ENCODE assay signal across 19 cellular contexts in genomic region chr9:26939934-26940711, GRCh38. TPM values are rescaled to one million over a fixed set of nuclear protein-coding genes. Genes with fewer than 3 reads are reported as not detected.
DNase-seq lines count a peak whose midpoint lies in the region; ATAC-seq, FAIRE-seq and TF ChIP-seq lines count a peak whose summit lies in the region.
"Had no signal": no experiment of that assay in that cellular context is flagged by ENCODE, and none has a peak within 500 bp of the region (broad histone marks: within the 10 kb centered on the region; RNA-seq: fewer than 3 reads in every experiment).

No MANE protein-coding gene starts in this region.

- H3K36me3 ChIP-seq in HepG2 (replicated peaks in 1 of 2; ENCODE audit: control insufficient read depth in 1 of 2, insufficient read depth in 2 of 2, low read length in 2 of 2) (no peaks in the 10 kb centered on the region; a peak in 1 of 5 replicates), right lobe of liver (no peaks in the 10 kb centered on the region)

- peaks cover 33% of the 10 kb centered on the region for H3K4me1 ChIP-seq in HepG2 (ENCODE audit: insufficient read depth, low read length)
- H3K4me1 ChIP-seq in right lobe of liver: peaks cover 0 to 21% (median 3%) of the 10 kb centered on the region in 4 donors

- CTCF ChIA-PET in HepG2 (lab: Yijun Ruan, JAX; ENCODE audit: low intra/inter-chr PET ratio, low total read pairs) (no interaction called here), T-cell (lab: Charles Lee) (no interaction called here)

- H3K27ac Mint-ChIP-seq in T-cell: peak overlapping the region; percentile 34 to 66
- H3K27ac Mint-ChIP-seq: dendritic cell treated with granulocyte-macrophage colony-stimulating factor and Interleukin-4, amounts not matched to agents 40 ng/mL and 50 ng/mL, for 4 days had no signal

- H3K79me2 ChIP-seq in HepG2 (ENCODE audit: insufficient read depth, low read length): peaks cover 85% of the 10 kb centered on the region

- no peak overlapping the region for H3K9ac ChIP-seq in HepG2 (ENCODE audit: insufficient read depth, low read depth, low read length)
- H3K9ac ChIP-seq: KMS-11 had no signal

- 93% methylated on average over 3 of the region's 3 CpGs for WGBS in HepG2 (ENCODE audit: low lambda C conversion rate)
- 76% methylated on average over 3 of the region's 3 CpGs for WGBS in right lobe of liver (ENCODE audit: insufficient coverage, low coverage, low lambda C conversion rate, missing lambda C conversion rate)

- no peak for ATAC-seq in HepG2
- no peak for ATAC-seq in right lobe of liver
- peak in 1 of 4 experiments; percentile 26 for ATAC-seq in T-cell (replicated peaks in 1 of 4)
- no peak for ATAC-seq in GM21360 (IDR thresholded peaks at IDR 0.05; ENCODE audit: unreplicated experiment)
- no peak for ATAC-seq in HG03139 (IDR thresholded peaks at IDR 0.05; ENCODE audit: unreplicated experiment)
- ATAC-seq: left ventricle myocardium superior, right cardiac atrium had no signal

- no peak for TF ChIP-seq POLR2A in HepG2 (IDR thresholded peaks at IDR 0.05; ENCODE audit: insufficient read depth in 1 of 2, low read depth in 2 of 2, low read length in 2 of 2)
- no peak for TF ChIP-seq POLR2A in right lobe of liver (IDR thresholded peaks at IDR 0.05)

- H3K4me3 Mint-ChIP-seq in T-cell: peak overlapping the region in 2 of 3 donors; percentile 17 to 27
- H3K4me3 Mint-ChIP-seq: dendritic cell treated with granulocyte-macrophage colony-stimulating factor and Interleukin-4, amounts not matched to agents 40 ng/mL and 50 ng/mL, for 4 days had no signal

- H4K20me1 ChIP-seq in HepG2 (ENCODE audit: insufficient read depth, low read length): no peaks in the 10 kb centered on the region

- H3K9me3 ChIP-seq in HepG2 (ENCODE audit: low read length) (no peaks in the 10 kb centered on the region), right lobe of liver (no peaks in the 10 kb centered on the region)

- BruUV-seq in HepG2 (replicated peaks; lab: Mats Ljungman, UMichigan): no TSS peak

- no peak overlapping the region for H3K4me2 ChIP-seq in HepG2 (ENCODE audit: low read depth, low read length)
- H3K4me2 ChIP-seq: KMS-11 had no signal

- in situ Hi-C loops in HepG2 (cut with HindIII; ENCODE audit: extremely low pct_ligation_motif_present, low pct_unique_long_range_greater_than_20kb): no loop called here

- intact Hi-C loops in HepG2 (cut with micrococcal nuclease; ENCODE audit: unreplicated experiment): no loop called here
- intact Hi-C loops in right lobe of liver (cut with DNase I): loop anchor here in 1 of 2 donors (10.0 kb wide), 1 partner anchor 45 kb away; the partner anchor contains the start of gene CAAP1

- H2AFZ ChIP-seq in HepG2 (ENCODE audit: low read length): no peak overlapping the region

- TF ChIP-seq CTCF in HepG2 (CRISPR knock-in tag; IDR thresholded peaks at IDR 0.05) (no peak), right lobe of liver (IDR thresholded peaks at IDR 0.05) (no peak)

- no peaks in the 10 kb centered on the region for H3K27me3 Mint-ChIP-seq in T-cell
- H3K27me3 Mint-ChIP-seq: dendritic cell treated with granulocyte-macrophage colony-stimulating factor and Interleukin-4, amounts not matched to agents 40 ng/mL and 50 ng/mL, for 4 days had no signal

- TF ChIP-seq RAD21 in HepG2 (CRISPR knock-in tag; IDR thresholded peaks at IDR 0.05): no peak

- H3K4me3 ChIP-seq in HepG2 (replicated peaks in 1 of 3; ENCODE audit: insufficient read depth in 1 of 3, low read depth in 2 of 3, low read length in 3 of 3) (no peak overlapping the region), right lobe of liver (no peak overlapping the region)

- H3K27ac ChIP-seq in HepG2 (ENCODE audit: extremely low read length, insufficient read depth, low read length): no peak overlapping the region
- no peak overlapping the region for H3K27ac ChIP-seq in right lobe of liver
- H3K27ac ChIP-seq: epithelial cell of prostate, HL-60, KMS-11 had no signal

- H3K4me1 Mint-ChIP-seq in T-cell: peaks cover 82 to 86% (median 84%) of the 10 kb centered on the region in 3 donors

- DNase-seq in HepG2 (ENCODE audit: low spot score): no peak
- DNase-seq in right lobe of liver: no peak
- no peak for DNase-seq in T-cell
- DNase-seq in fibroblast of peridontal ligament (ENCODE audit: extremely low read depth): peak; percentile 27
- DNase-seq in central memory CD4-positive, alpha-beta T cell: no peak
- DNase-seq in cerebellar cortex (ENCODE audit: low spot score): no peak
- DNase-seq: activated CD4-positive, alpha-beta T cell treated with anti-CD3 and anti-CD28 coated beads for 4 hours; Calu3; left ventricle myocardium superior; NCI-H526 treated with DMSO at 0.1 percent for 48 hours; occipital lobe; right cardiac atrium; T1000 had no signal

- peaks cover 6 to 9% (median 7%) of the 10 kb centered on the region in 3 donors for H3K9me3 Mint-ChIP-seq in T-cell
- H3K9me3 Mint-ChIP-seq: dendritic cell treated with granulocyte-macrophage colony-stimulating factor and Interleukin-4, amounts not matched to agents 40 ng/mL and 50 ng/mL, for 4 days had no signal

- POLR2A ChIA-PET in HepG2 (lab: Yijun Ruan, JAX) (no interaction called here), T-cell (lab: Charles Lee) (no interaction called here)

- FAIRE-seq in HepG2 (lab: Jason Lieb, UNC): no peak

- no peak for TF ChIP-seq EP300 in HepG2 (IDR thresholded peaks at IDR 0.05; ENCODE audit: low read depth in 2 of 2, low read length in 2 of 2)
- no peak for TF ChIP-seq EP300 in HepG2 (CRISPR knock-in tag; IDR thresholded peaks at IDR 0.05; ENCODE audit: borderline replicate concordance)

- H3K27me3 ChIP-seq in HepG2 (ENCODE audit: control insufficient read depth in 1 of 2, insufficient read depth in 2 of 2, low read length in 2 of 2) (no peaks in the 10 kb centered on the region), right lobe of liver (no peaks in the 10 kb centered on the region)

- peaks cover 32% of the 10 kb centered on the region for H3K36me3 Mint-ChIP-seq in T-cell

RNA-seq across cellular contexts. Expression of gene PLAA, which starts 6.9 kb away (rescaled TPM):
- total RNA-seq in HepG2 (2016; rRNA removed; fragmentation: Illumina TruSeq; extraction: Trizol) (22.9 and 25.2 TPM in 2 replicates), right lobe of liver (10 to 100 TPM; 10.7 to 26.1 (median 16.8) TPM), T-cell (10 to 100 TPM; 19.9 to 29.9 (median 23.7) TPM)
- total RNA-seq in HepG2 (2016; cell fraction: cytosol; rRNA removed; fragmentation: Illumina TruSeq; extraction: Trizol; ENCODE audit: low read depth): 7.1 and 7.5 TPM in 2 replicates
- total RNA-seq in HepG2 (2016; cell fraction: insoluble cytoplasmic fraction; rRNA removed; fragmentation: Illumina TruSeq; extraction: Trizol): 22.9 and 28.5 TPM in 2 replicates
- total RNA-seq in HepG2 (2016; cell fraction: membrane; rRNA removed; fragmentation: Illumina TruSeq; extraction: Trizol): 10.3 and 15.0 TPM in 2 replicates
- total RNA-seq in HepG2 (2016; cell fraction: nucleus; rRNA removed; fragmentation: Illumina TruSeq; extraction: Trizol): 16.3 and 26.5 TPM in 2 replicates
- 5.4 and 5.8 TPM in 2 replicates for polyA plus RNA-seq in HepG2 (2011; rRNA removed)
- polyA plus RNA-seq in HepG2 (2011; cell fraction: cytosol; rRNA removed): 3.4 and 5.1 TPM in 2 replicates
- polyA plus RNA-seq in HepG2 (2011; cell fraction: nucleus; rRNA removed): 5.6 and 6.9 TPM in 2 replicates
- polyA plus RNA-seq in HepG2 (2012): 14.1 and 15.6 TPM in 2 replicates
- polyA plus RNA-seq in HepG2 (2016; cell fraction: cytosol; fragmentation: Illumina TruSeq; extraction: Trizol; ENCODE audit: low read depth): 2.0 and 3.2 TPM in 2 replicates
- 20.3 and 21.6 TPM in 2 replicates for polyA plus RNA-seq in HepG2 (2016; cell fraction: insoluble cytoplasmic fraction; fragmentation: Illumina TruSeq; extraction: Trizol; ENCODE audit: low read depth)
- polyA plus RNA-seq in HepG2 (2016; cell fraction: membrane; fragmentation: Illumina TruSeq; extraction: Trizol; ENCODE audit: low read depth): 3.5 and 5.1 TPM in 2 replicates
- 12.2 and 14.5 TPM in 2 replicates for polyA plus RNA-seq in HepG2 (2016; cell fraction: nucleus; fragmentation: Illumina TruSeq; extraction: Trizol; ENCODE audit: insufficient read depth, low read depth)
- 6.9 and 17.7 TPM in 2 replicates for polyA minus RNA-seq in HepG2 (2011; rRNA and poly(A)+ RNA removed; ENCODE audit: low replicate concordance)
- polyA minus RNA-seq in HepG2 (2011; cell fraction: cytosol; rRNA and poly(A)+ RNA removed): 11.3 and 15.9 TPM in 2 replicates
- polyA minus RNA-seq in HepG2 (2011; cell fraction: nucleus; rRNA and poly(A)+ RNA removed): 30.4 and 30.7 TPM in 2 replicates

RNA-seq across cellular contexts. Expression of gene IFT74, which starts 16.1 kb away (rescaled TPM):
- total RNA-seq in HepG2 (2016; rRNA removed; fragmentation: Illumina TruSeq; extraction: Trizol) (12.3 and 18.5 TPM in 2 replicates), right lobe of liver (10 to 100 TPM in 1 of 6 experiments, 1 to 10 TPM in 5; 6.2 to 10.2 (median 6.7) TPM), T-cell (10 to 100 TPM in 2 of 5 donors, 1 to 10 TPM in 3; 6.2 to 11.1 (median 8.9) TPM)
- total RNA-seq in HepG2 (2016; cell fraction: cytosol; rRNA removed; fragmentation: Illumina TruSeq; extraction: Trizol; ENCODE audit: low read depth): 3.9 and 4.4 TPM in 2 replicates
- total RNA-seq in HepG2 (2016; cell fraction: insoluble cytoplasmic fraction; rRNA removed; fragmentation: Illumina TruSeq; extraction: Trizol): 12.4 and 17.3 TPM in 2 replicates
- 3.6 and 3.8 TPM in 2 replicates for total RNA-seq in HepG2 (2016; cell fraction: membrane; rRNA removed; fragmentation: Illumina TruSeq; extraction: Trizol)
- 14.3 and 17.7 TPM in 2 replicates for total RNA-seq in HepG2 (2016; cell fraction: nucleus; rRNA removed; fragmentation: Illumina TruSeq; extraction: Trizol)
- polyA plus RNA-seq in HepG2 (2011; rRNA removed): 2.8 and 4.2 TPM in 2 replicates
- polyA plus RNA-seq in HepG2 (2011; cell fraction: cytosol; rRNA removed): 1.8 and 2.6 TPM in 2 replicates
- 1.3 and 1.8 TPM in 2 replicates for polyA plus RNA-seq in HepG2 (2011; cell fraction: nucleus; rRNA removed)
- polyA plus RNA-seq in HepG2 (2012): 4.0 and 6.7 TPM in 2 replicates
- 0.68 and 1.1 TPM in 2 replicates for polyA plus RNA-seq in HepG2 (2016; cell fraction: cytosol; fragmentation: Illumina TruSeq; extraction: Trizol; ENCODE audit: low read depth)
- 15.8 and 16.8 TPM in 2 replicates for polyA plus RNA-seq in HepG2 (2016; cell fraction: insoluble cytoplasmic fraction; fragmentation: Illumina TruSeq; extraction: Trizol; ENCODE audit: low read depth)
- 1.4 and 1.6 TPM in 2 replicates for polyA plus RNA-seq in HepG2 (2016; cell fraction: membrane; fragmentation: Illumina TruSeq; extraction: Trizol; ENCODE audit: low read depth)
- 9.1 TPM in 2 replicates for polyA plus RNA-seq in HepG2 (2016; cell fraction: nucleus; fragmentation: Illumina TruSeq; extraction: Trizol; ENCODE audit: insufficient read depth, low read depth)
- 3.6 and 5.7 TPM in 2 replicates for polyA minus RNA-seq in HepG2 (2011; rRNA and poly(A)+ RNA removed; ENCODE audit: low replicate concordance)
- 2.6 and 4.9 TPM in 2 replicates for polyA minus RNA-seq in HepG2 (2011; cell fraction: cytosol; rRNA and poly(A)+ RNA removed)
- polyA minus RNA-seq in HepG2 (2011; cell fraction: nucleus; rRNA and poly(A)+ RNA removed): 21.4 and 22.8 TPM in 2 replicates

RNA-seq across cellular contexts. Expression of gene CAAP1, which starts 47.5 kb away (rescaled TPM):
- total RNA-seq in HepG2 (2016; rRNA removed; fragmentation: Illumina TruSeq; extraction: Trizol): 34.8 and 40.2 TPM in 2 replicates
- 9.9 and 10.3 TPM in 2 replicates for total RNA-seq in HepG2 (2016; cell fraction: cytosol; rRNA removed; fragmentation: Illumina TruSeq; extraction: Trizol; ENCODE audit: low read depth)
- total RNA-seq in HepG2 (2016; cell fraction: insoluble cytoplasmic fraction; rRNA removed; fragmentation: Illumina TruSeq; extraction: Trizol): 35.5 and 35.8 TPM in 2 replicates
- total RNA-seq in HepG2 (2016; cell fraction: membrane; rRNA removed; fragmentation: Illumina TruSeq; extraction: Trizol): 11.9 and 14.0 TPM in 2 replicates
- total RNA-seq in HepG2 (2016; cell fraction: nucleus; rRNA removed; fragmentation: Illumina TruSeq; extraction: Trizol): 21.5 and 24.0 TPM in 2 replicates
- 10.5 and 10.9 TPM in 2 replicates for polyA plus RNA-seq in HepG2 (2011; rRNA removed)
- 10.1 and 10.9 TPM in 2 replicates for polyA plus RNA-seq in HepG2 (2011; cell fraction: cytosol; rRNA removed)
- 11.4 and 12.3 TPM in 2 replicates for polyA plus RNA-seq in HepG2 (2011; cell fraction: nucleus; rRNA removed)
- 13.0 and 15.7 TPM in 2 replicates for polyA plus RNA-seq in HepG2 (2012)
- polyA plus RNA-seq in HepG2 (2016; cell fraction: cytosol; fragmentation: Illumina TruSeq; extraction: Trizol; ENCODE audit: low read depth): 1.9 and 2.2 TPM in 2 replicates
- polyA plus RNA-seq in HepG2 (2016; cell fraction: insoluble cytoplasmic fraction; fragmentation: Illumina TruSeq; extraction: Trizol; ENCODE audit: low read depth): 33.8 and 34.9 TPM in 2 replicates
- 7.2 and 7.7 TPM in 2 replicates for polyA plus RNA-seq in HepG2 (2016; cell fraction: membrane; fragmentation: Illumina TruSeq; extraction: Trizol; ENCODE audit: low read depth)
- 28.1 and 30.6 TPM in 2 replicates for polyA plus RNA-seq in HepG2 (2016; cell fraction: nucleus; fragmentation: Illumina TruSeq; extraction: Trizol; ENCODE audit: insufficient read depth, low read depth)
- polyA minus RNA-seq in HepG2 (2011; rRNA and poly(A)+ RNA removed; ENCODE audit: low replicate concordance): 5.7 and 8.0 TPM in 2 replicates
- 13.4 and 14.7 TPM in 2 replicates for polyA minus RNA-seq in HepG2 (2011; cell fraction: cytosol; rRNA and poly(A)+ RNA removed)
- 22.5 and 26.7 TPM in 2 replicates for polyA minus RNA-seq in HepG2 (2011; cell fraction: nucleus; rRNA and poly(A)+ RNA removed)
- 10 to 100 TPM in 5 of 6 experiments, 1 to 10 TPM in 1; 9.3 to 22.8 (median 13.4) TPM for total RNA-seq in right lobe of liver
- 10 to 100 TPM; 13.0 to 21.5 (median 16.3) TPM for total RNA-seq in T-cell
